Comparison of ENCODE assay signal across 9 cellular contexts in genomic region chr15:40338921-40339620, GRCh38. TPM values are rescaled to one million over a fixed set of nuclear protein-coding genes. Genes with fewer than 3 reads are reported as not detected.
DNase-seq lines count a peak whose midpoint lies in the region; ATAC-seq and TF ChIP-seq lines count a peak whose summit lies in the region.
"Had no signal": no experiment of that assay in that cellular context is flagged by ENCODE, and none has a peak within 500 bp of the region (broad histone marks: within the 10 kb centered on the region; RNA-seq: fewer than 3 reads in every experiment).

No MANE protein-coding gene starts in this region.

- H3K4me1 Mint-ChIP-seq in osteocyte (ENCODE audit: unreplicated experiment) (peaks cover 90% of the 10 kb centered on the region), immature natural killer cell (peaks cover 9 to 10% of the 10 kb centered on the region in 2 donors)

- DNase-seq in Ammon's horn (ENCODE audit: low spot score) (peak; percentile 83), SW 1271 (lab: John Stamatoyannopoulos, UW) (peak; percentile 75 to 85), foreskin melanocyte (peak; percentile 95), osteocyte (ENCODE audit: extremely low spot score, unreplicated experiment) (no peak), immature natural killer cell (no peak), OCI-M2 (lab: John Stamatoyannopoulos, UW; ENCODE audit: unreplicated experiment) (no peak)
- DNase-seq in stimulated activated CD4-positive, alpha-beta T cell treated with anti-CD3 and anti-CD28 coated beads, Interleukin-2, amount 100 ng/mL, for 24 hours: no peak
- DNase-seq: activated CD4-positive, alpha-beta T cell treated with anti-CD3 and anti-CD28 coated beads for 36 hours had no signal

- H3K4me3 Mint-ChIP-seq in osteocyte (ENCODE audit: unreplicated experiment): peak overlapping the region; percentile 68
- H3K4me3 Mint-ChIP-seq in immature natural killer cell: no peak overlapping the region
- H3K4me3 Mint-ChIP-seq: activated CD4-positive, alpha-beta T cell treated with anti-CD3 and anti-CD28 coated beads for 36 hours had no signal

- peak overlapping the region; percentile 97 for H3K27ac Mint-ChIP-seq in osteocyte (ENCODE audit: unreplicated experiment)
- H3K27ac Mint-ChIP-seq in immature natural killer cell: no peak overlapping the region
- H3K27ac Mint-ChIP-seq: activated CD4-positive, alpha-beta T cell treated with anti-CD3 and anti-CD28 coated beads for 36 hours had no signal

- H3K9me3 Mint-ChIP-seq in osteocyte (ENCODE audit: unreplicated experiment) (no peaks in the 10 kb centered on the region), immature natural killer cell (no peaks in the 10 kb centered on the region)

- no peak for ATAC-seq in HG03342 (IDR thresholded peaks at IDR 0.05; ENCODE audit: unreplicated experiment)
- ATAC-seq: activated CD4-positive, alpha-beta T cell treated with anti-CD3 and anti-CD28 coated beads for 36 hours had no signal

- H3K27me3 Mint-ChIP-seq in osteocyte (ENCODE audit: unreplicated experiment) (no peaks in the 10 kb centered on the region), immature natural killer cell (ENCODE audit: low read depth in 3 of 3) (peaks cover 0 to 3% (median 1%) of the 10 kb centered on the region in 3 donors)
- H3K27me3 Mint-ChIP-seq: activated CD4-positive, alpha-beta T cell treated with anti-CD3 and anti-CD28 coated beads for 36 hours had no signal

- TF ChIP-seq CTCF in osteocyte (IDR thresholded peaks at IDR 0.05): no peak

- H3K36me3 Mint-ChIP-seq in osteocyte (ENCODE audit: unreplicated experiment) (no peaks in the 10 kb centered on the region), immature natural killer cell (no peaks in the 10 kb centered on the region)

RNA-seq across cellular contexts. Expression of gene CCDC9B, which starts 1.7 kb away (rescaled TPM):
- total RNA-seq in osteocyte: 18.0 and 21.6 TPM in 2 replicates
- polyA plus RNA-seq in immature natural killer cell: under 1 TPM in 2 of 3 donors, not detected in 1; 0.09 to 0.46 TPM

RNA-seq across cellular contexts. Expression of gene PHGR1, which starts 11.8 kb away (rescaled TPM):
- total RNA-seq in osteocyte: not detected in 2 replicates
- polyA plus RNA-seq in immature natural killer cell: not detected
- total RNA-seq: activated CD4-positive, alpha-beta T cell treated with anti-CD3 and anti-CD28 coated beads for 36 hours had no signal

RNA-seq across cellular contexts. Expression of gene INAFM2, which starts 15.6 kb away (rescaled TPM):
- 69.0 and 70.3 TPM in 2 replicates for total RNA-seq in osteocyte
- 1 to 10 TPM; 3.2 to 3.5 (median 3.2) TPM for polyA plus RNA-seq in immature natural killer cell

RNA-seq across cellular contexts. Expression of gene DISP2, which starts 18.9 kb away (rescaled TPM):
- total RNA-seq in osteocyte: 1.4 and 1.5 TPM in 2 replicates
- polyA plus RNA-seq in immature natural killer cell: 1 to 10 TPM in 1 of 3 donors, under 1 TPM in 2; 0.03 to 1.1 (median 0.38) TPM

RNA-seq across cellular contexts. Expression of gene PLCB2, which starts 31.3 kb away (rescaled TPM):
- 0.40 and 1.2 TPM in 2 replicates for total RNA-seq in osteocyte
- 10 to 100 TPM; 18.0 to 57.0 (median 24.2) TPM for polyA plus RNA-seq in immature natural killer cell

Comparison
In these comparisons a context has a peak if more than half of its experiments do, and no peak if none do; other contexts are left out.
1. DNase-seq: peak in Ammon's horn (single experiment), SW 1271 (2 of 2) and foreskin melanocyte (single experiment); none in osteocyte (single experiment), immature natural killer cell (0 of 3), OCI-M2 (single experiment) and stimulated activated CD4-positive, alpha-beta T cell treated with anti-CD3 and anti-CD28 coated beads, Interleukin-2, amount 100 ng/mL, for 24 hours (0 of 2).